ENCODE assay signal across 8 cellular contexts in genomic region chr7:22728416-22729029, GRCh38. TPM values are rescaled to one million over a fixed set of nuclear protein-coding genes. Genes with fewer than 3 reads are reported as not detected.
A peak's percentile ranks its signal among the peaks of the same experiment; 100 is the strongest.
DNase-seq lines count a peak whose midpoint lies in the region; ATAC-seq, FAIRE-seq and TF ChIP-seq lines count a peak whose summit lies in the region.

No MANE protein-coding gene starts in this region.

- WGBS in GM12878 (ENCODE audit: insufficient coverage, insufficient replicate concordance, low lambda C conversion rate, missing lambda C conversion rate): 28% methylated on average over 1 of the region's 1 CpG

- peak; percentile 61 for TF ChIP-seq RAD21 in GM12878 (IDR thresholded peaks at IDR 0.05; ENCODE audit: insufficient read depth, low read depth, low read length)

- no peak overlapping the region for H3K4me2 ChIP-seq in GM12878 (ENCODE audit: control insufficient read depth, insufficient read depth)

- H3K9me3 ChIP-seq in GM12878 (replicated peaks; ENCODE audit: control insufficient read depth, insufficient read depth, low read length): no peaks in the 10 kb centered on the region

- in situ Hi-C loops in GM12878 (cut with MboI): loop anchor here (5.0 to 25.0 kb wide), 2 partner anchors 166 to 616 kb away; no protein-coding TSS in a partner anchor

- RAD21 ChIA-PET in GM12878 (lab: Charles Lee; ENCODE audit: unreplicated experiment): interaction anchor here (0.6 to 6.6 kb wide), 5 partner anchors 54 to 177 kb away, joined by 3 to 115 read pairs (median 3); no protein-coding TSS in a partner anchor

- H4K20me1 ChIP-seq in GM12878 (ENCODE audit: control insufficient read depth, insufficient read depth): no peaks in the 10 kb centered on the region

- BruUV-seq in GM12878 (replicated peaks; lab: Mats Ljungman, UMichigan): no TSS peak

- ATAC-seq in GM12878 (peak; percentile 68), GM19463 (IDR thresholded peaks at IDR 0.05; ENCODE audit: unreplicated experiment) (no peak)

- no peak for TF ChIP-seq POLR2A in GM12878 (IDR thresholded peaks at IDR 0.05; ENCODE audit: low read depth, low read length)

- FAIRE-seq in GM12878 (lab: Jason Lieb, UNC): peak; percentile 31

- peak; percentile 53 to 62 (median 56); a peak in 5 of 6 replicates for TF ChIP-seq CTCF in GM12878 (IDR thresholded peaks at IDR 0.05 in 2 of 3, conservative IDR thresholded peaks at IDR 0.05 in 1 of 3; ENCODE audit: control insufficient read depth in 2 of 3, extremely low read depth in 1 of 3, insufficient read depth in 1 of 3, low read depth in 3 of 3, low read length in 3 of 3)

- H3K36me3 ChIP-seq in GM12878 (ENCODE audit: control insufficient read depth in 2 of 2, insufficient read depth in 2 of 2, low read length in 1 of 2): no peaks in the 10 kb centered on the region

- H3K27me3 ChIP-seq in GM12878 (replicated peaks in 1 of 2; ENCODE audit: control insufficient read depth in 2 of 2, insufficient read depth in 2 of 2, low read length in 1 of 2): peaks cover 5 to 8% of the 10 kb centered on the region in 2 experiments

- SMC1A ChIA-PET in GM12878 (lab: Charles Lee; ENCODE audit: uncharacterized antibody, unreplicated experiment): interaction anchor here (0.8 to 8.1 kb wide), 5 partner anchors 10 to 327 kb away, joined by 3 to 124 read pairs (median 3); no protein-coding TSS in a partner anchor

- H3K27ac ChIP-seq in GM12878 (ENCODE audit: control insufficient read depth, insufficient read depth): no peak overlapping the region

- no peaks in the 10 kb centered on the region; the same call in 1 of the 2 replicates for H3K4me1 ChIP-seq in GM12878 (ENCODE audit: control insufficient read depth, insufficient read depth, low read length)

- no peaks in the 10 kb centered on the region for H3K79me2 ChIP-seq in GM12878 (ENCODE audit: control insufficient read depth, insufficient read depth, low read length)

- CTCF ChIA-PET in GM12878 (lab: Yijun Ruan, JAX): interaction anchor here (0.6 to 8.5 kb wide), 21 partner anchors 9 to 344 kb away, joined by 3 to 194 read pairs (median 4); no protein-coding TSS in a partner anchor

- no peak overlapping the region for H3K9ac ChIP-seq in GM12878 (ENCODE audit: control insufficient read depth, insufficient read depth, low read length)

- H3K4me3 ChIP-seq in GM12878: no peak overlapping the region

- intact Hi-C loops in GM12878 (cut with micrococcal nuclease; ENCODE audit: unreplicated experiment): loop anchor here (2.0 to 5.0 kb wide), 3 partner anchors 54 to 326 kb away; no protein-coding TSS in a partner anchor

- POLR2A ChIA-PET in GM12878 (lab: Charles Lee): no interaction called here

- no peak for TF ChIP-seq EP300 in GM12878 (IDR thresholded peaks at IDR 0.05; ENCODE audit: borderline replicate concordance in 1 of 2, control insufficient read depth in 1 of 2, low read depth in 2 of 2, low read length in 2 of 2)

- H2AFZ ChIP-seq in GM12878 (ENCODE audit: control insufficient read depth, low read depth, low read length): no peak overlapping the region

- DNase-seq in NCI-H82 (lab: John Stamatoyannopoulos, UW) (peak; percentile 30), NCI-H82 treated with DMSO at 0.1 percent for 48 hours (lab: John Stamatoyannopoulos, UW; ENCODE audit: unreplicated experiment) (no peak), LoVo (ENCODE audit: low spot score) (peak; percentile 59), GM12878 (ENCODE audit: low read depth, low spot score) (no peak), midbrain (lab: John Stamatoyannopoulos, UW) (peak; percentile 31), COLO668 (lab: John Stamatoyannopoulos, UW; ENCODE audit: unreplicated experiment) (no peak), HK-2 (ENCODE audit: unreplicated experiment) (no peak)

TF ChIP-seq in GM12878, 131 proteins besides CTCF, POLR2A, EP300 and RAD21:
- TF ChIP-seq MLLT1 (IDR thresholded peaks at IDR 0.05) (no peak), SMC3 (IDR thresholded peaks at IDR 0.05; ENCODE audit: borderline replicate concordance, low read length) (peak; percentile 70; the same call in 1 of the 2 replicates), NR2F1 (conservative IDR thresholded peaks at IDR 0.05) (no peak), PAX8 (IDR thresholded peaks at IDR 0.05) (no peak), RUNX3 (IDR thresholded peaks at IDR 0.05; ENCODE audit: low read length) (peak; percentile 72), REST (IDR thresholded peaks at IDR 0.05; ENCODE audit: low read depth, low read length) (no peak), MTA3 (IDR thresholded peaks at IDR 0.05; ENCODE audit: borderline replicate concordance, low read length) (no peak)

RNA-seq across cellular contexts. Expression of gene IL6, which starts 1.5 kb away (rescaled TPM):
- not detected in 2 replicates for total RNA-seq in GM12878 (2013; cell fraction: nucleolus; rRNA removed)
- total RNA-seq in GM12878 (2014; rRNA removed) (not detected in 2 replicates), GM12878 (2014; rRNA removed; fragmentation: Illumina TruSeq; extraction: Trizol) (not detected in 2 replicates), GM12878 (2021) (not detected in 2 replicates)
- not detected for polyA plus RNA-seq in GM12878 (2011; ENCODE audit: low read depth)
- polyA plus RNA-seq in GM12878 (2011; rRNA removed) (not detected in 2 replicates), GM12878 (2014; fragmentation: Illumina TruSeq; extraction: Trizol) (not detected in 2 replicates), GM12878 (2014; fragmentation: Nextera tagmentation; extraction: Ambion mirVana) (not detected), GM12878 (2014; rRNA removed) (not detected in 2 replicates), GM12878 (2016; fragmentation: Nextera tagmentation; extraction: Ambion mirVana) (not detected)
- not detected in 2 replicates for polyA plus RNA-seq in GM12878 (2011; cell fraction: cytosol; rRNA removed)
- polyA plus RNA-seq in GM12878 (2011; cell fraction: nucleus; rRNA removed): not detected in 2 replicates
- polyA plus RNA-seq in GM12878 (2012): 0.15 TPM in 1 of 2 replicates, not detected in the other
- polyA minus RNA-seq in GM12878 (2011; rRNA and poly(A)+ RNA removed): not detected in 2 replicates
- not detected in 2 replicates for polyA minus RNA-seq in GM12878 (2011; cell fraction: cytosol; rRNA and poly(A)+ RNA removed)
- not detected in 2 replicates for polyA minus RNA-seq in GM12878 (2011; cell fraction: nucleus; rRNA and poly(A)+ RNA removed)

Comparison
In these comparisons a context has a peak if more than half of its experiments do, and no peak if none do; other contexts are left out.
1. DNase-seq: peak in NCI-H82 (single experiment), LoVo (single experiment) and midbrain (single experiment); none in NCI-H82 treated with DMSO at 0.1 percent for 48 hours (single experiment), GM12878 (single experiment), COLO668 (single experiment) and HK-2 (single experiment).